ENCODE assay signal across 10 cellular contexts in genomic region chr22:17980013-17980510, GRCh38. TPM values are rescaled to one million over a fixed set of nuclear protein-coding genes. Genes with fewer than 3 reads are reported as not detected.
DNase-seq lines count a peak whose midpoint lies in the region; ATAC-seq, FAIRE-seq and TF ChIP-seq lines count a peak whose summit lies in the region.
"Had no signal": no experiment of that assay in that cellular context is flagged by ENCODE, and none has a peak within 500 bp of the region (broad histone marks: within the 10 kb centered on the region; RNA-seq: fewer than 3 reads in every experiment).

No MANE protein-coding gene starts in this region.

- H3K4me1 Mint-ChIP-seq in CD8-positive, alpha-beta T cell (ENCODE audit: low read depth): peaks cover 25% of the 10 kb centered on the region

- intact Hi-C loops in A673 (cut with micrococcal nuclease; ENCODE audit: unreplicated experiment) (no loop called here), lower lobe of right lung (cut with DNase I) (no loop called here)
- intact Hi-C loops in CD8-positive, alpha-beta T cell (cut with DNase I, micrococcal nuclease): no loop called here

- peak overlapping the region; percentile 1 for H3K9ac ChIP-seq in adipocyte (ENCODE audit: low read length)

- H3K27ac Mint-ChIP-seq in CD8-positive, alpha-beta T cell: no peak overlapping the region

- H3K4me3 ChIP-seq in A673 (ENCODE audit: low read depth, low read length, poor library complexity, severe bottlenecking) (peak overlapping the region; percentile 28), adipocyte (ENCODE audit: low read length) (peak overlapping the region; percentile 17), lower lobe of right lung (peak overlapping the region; percentile 9)
- H3K4me3 ChIP-seq in CD8-positive, alpha-beta T cell (ENCODE audit: low read depth, low read length): peak overlapping the region; percentile 23

- H3K27me3 ChIP-seq in A673 (replicated peaks; ENCODE audit: insufficient read depth, low read depth, low read length, poor library complexity) (no peaks in the 10 kb centered on the region), adipocyte (replicated peaks; ENCODE audit: control insufficient read depth, insufficient read depth, low read length) (no peaks in the 10 kb centered on the region), lower lobe of right lung (ENCODE audit: low read depth) (no peaks in the 10 kb centered on the region)
- H3K27me3 ChIP-seq in CD8-positive, alpha-beta T cell (ENCODE audit: insufficient read depth, low read length): no peaks in the 10 kb centered on the region

- H3K4me1 ChIP-seq in A673 (ENCODE audit: insufficient read depth, low read length, poor library complexity, severe bottlenecking): peaks cover 9% of the 10 kb centered on the region
- H3K4me1 ChIP-seq in CD8-positive, alpha-beta T cell (ENCODE audit: insufficient read depth, low read length): peaks cover 19% of the 10 kb centered on the region
- H3K4me1 ChIP-seq in adipocyte (ENCODE audit: control insufficient read depth, insufficient read depth, low read length): peaks cover 20% of the 10 kb centered on the region
- H3K4me1 ChIP-seq in lower lobe of right lung: peaks cover 18% of the 10 kb centered on the region

- DNase-seq in A673 (ENCODE audit: low spot score) (no peak), adipocyte (ENCODE audit: low read depth) (no peak), lower lobe of right lung (no peak), GOT3 (lab: John Stamatoyannopoulos, UW) (no peak), H54 (ENCODE audit: insufficient read length, low spot score) (no peak), A172 (ENCODE audit: low spot score) (no peak)
- DNase-seq in CD8-positive, alpha-beta T cell: no peak
- DNase-seq: SHP77 treated with DMSO at 0.1 percent for 48 hours had no signal

- CTCF ChIA-PET in A673 (lab: Charles Lee): no interaction called here
- CTCF ChIA-PET in CD8-positive, alpha-beta T cell (lab: Charles Lee): interaction anchor here (1.1 kb wide), 1 partner anchor 238 kb away, joined by 3 read pairs; no protein-coding TSS in a partner anchor

- no peaks in the 10 kb centered on the region for H3K9me3 ChIP-seq in A673 (ENCODE audit: low read depth, low read length, poor library complexity, severe bottlenecking)
- H3K9me3 ChIP-seq in CD8-positive, alpha-beta T cell (ENCODE audit: low read length): no peaks in the 10 kb centered on the region
- H3K9me3 ChIP-seq in adipocyte (ENCODE audit: control insufficient read depth, low read length): no peaks in the 10 kb centered on the region
- no peaks in the 10 kb centered on the region for H3K9me3 ChIP-seq in lower lobe of right lung
- H3K9me3 ChIP-seq: neutrophil had no signal

- H3K4me3 Mint-ChIP-seq in CD8-positive, alpha-beta T cell: peak overlapping the region; percentile 78

- H3K9me3 Mint-ChIP-seq in CD8-positive, alpha-beta T cell: no peaks in the 10 kb centered on the region

- BruUV-seq in A673 (replicated peaks; lab: Mats Ljungman, UMichigan): no TSS peak

- H3K36me3 ChIP-seq in A673 (ENCODE audit: insufficient read depth, low read length, poor library complexity, severe bottlenecking) (no peaks in the 10 kb centered on the region), adipocyte (ENCODE audit: control insufficient read depth, insufficient read depth, low read length, severe bottlenecking) (no peaks in the 10 kb centered on the region), lower lobe of right lung (no peaks in the 10 kb centered on the region)
- no peaks in the 10 kb centered on the region for H3K36me3 ChIP-seq in CD8-positive, alpha-beta T cell (ENCODE audit: insufficient read depth, low read length)
- H3K36me3 ChIP-seq: neutrophil had no signal

- TF ChIP-seq CTCF in A673 (conservative IDR thresholded peaks at IDR 0.05; ENCODE audit: low read depth, low read length): no peak
- no peak for TF ChIP-seq CTCF in CD8-positive, alpha-beta T cell (IDR thresholded peaks at IDR 0.05)
- no peak for TF ChIP-seq CTCF in lower lobe of right lung (IDR thresholded peaks at IDR 0.05)

- no peaks in the 10 kb centered on the region for H3K27me3 Mint-ChIP-seq in CD8-positive, alpha-beta T cell (ENCODE audit: low read depth)

- no peak for FAIRE-seq in H54 (lab: Jason Lieb, UNC)

- no peak for ATAC-seq in CD8-positive, alpha-beta T cell
- ATAC-seq in lower lobe of right lung (no peak), HG03025 (IDR thresholded peaks at IDR 0.05; ENCODE audit: low FRiP score, unreplicated experiment) (no peak)

- H3K27ac ChIP-seq in A673 (ENCODE audit: low read depth, low read length, poor library complexity, severe bottlenecking): no peak overlapping the region
- H3K27ac ChIP-seq in CD8-positive, alpha-beta T cell (ENCODE audit: low read depth, low read length): no peak overlapping the region
- no peak overlapping the region for H3K27ac ChIP-seq in lower lobe of right lung
- H3K27ac ChIP-seq: neutrophil had no signal

- POLR2A ChIA-PET in A673 (lab: Charles Lee; ENCODE audit: low non-redundant PET): no interaction called here
- POLR2A ChIA-PET in CD8-positive, alpha-beta T cell (lab: Charles Lee): no interaction called here

- no peak for TF ChIP-seq POLR2A in H54 (IDR thresholded peaks at IDR 0.05; ENCODE audit: low read depth, low read length)

- no peaks in the 10 kb centered on the region for H3K36me3 Mint-ChIP-seq in CD8-positive, alpha-beta T cell

RNA-seq across cellular contexts. Expression of gene MICAL3, which starts 44.3 kb away (rescaled TPM):
- 63.6 and 63.8 TPM in 2 replicates for total RNA-seq in A673 (2021)
- 10 to 100 TPM in 1 of 2 experiments, 1 to 10 TPM in 1; 7.0 to 11.7 TPM for total RNA-seq in CD8-positive, alpha-beta T cell
- 23.5 TPM for total RNA-seq in lower lobe of right lung
- 13.4 and 15.2 TPM in 2 replicates for total RNA-seq in A172 (2014; rRNA removed; shearing (Covaris generic))
